1 cellular context compared by ENCODE assay signal in the genomic region with DNA sequence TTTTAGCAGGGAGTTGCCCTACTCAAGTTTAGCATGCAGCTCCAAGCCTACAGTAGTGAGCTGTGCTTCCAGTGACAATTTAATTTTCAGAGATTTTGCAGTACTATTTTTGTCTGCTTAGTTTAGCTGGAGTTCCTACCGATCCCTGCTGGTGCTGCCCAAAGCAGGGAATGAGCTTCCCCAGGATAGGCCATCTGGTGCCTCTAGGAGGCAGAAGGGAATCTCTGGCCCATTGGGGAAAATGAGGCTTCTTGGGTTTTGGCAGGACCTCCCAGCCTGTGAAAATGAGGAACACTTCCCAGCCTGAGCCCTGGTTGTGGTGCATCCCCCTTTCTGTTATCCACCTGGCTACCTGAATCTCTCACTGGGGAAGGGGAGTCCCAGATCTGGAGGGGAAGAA.
TF ChIP-seq lines count a peak whose summit lies in the region.

No MANE protein-coding gene starts in this region.

TF ChIP-seq in IMR-90, 13 proteins besides CTCF, POLR2A, EP300 and RAD21 (continued from another document):
- TF ChIP-seq, protein P1, sequence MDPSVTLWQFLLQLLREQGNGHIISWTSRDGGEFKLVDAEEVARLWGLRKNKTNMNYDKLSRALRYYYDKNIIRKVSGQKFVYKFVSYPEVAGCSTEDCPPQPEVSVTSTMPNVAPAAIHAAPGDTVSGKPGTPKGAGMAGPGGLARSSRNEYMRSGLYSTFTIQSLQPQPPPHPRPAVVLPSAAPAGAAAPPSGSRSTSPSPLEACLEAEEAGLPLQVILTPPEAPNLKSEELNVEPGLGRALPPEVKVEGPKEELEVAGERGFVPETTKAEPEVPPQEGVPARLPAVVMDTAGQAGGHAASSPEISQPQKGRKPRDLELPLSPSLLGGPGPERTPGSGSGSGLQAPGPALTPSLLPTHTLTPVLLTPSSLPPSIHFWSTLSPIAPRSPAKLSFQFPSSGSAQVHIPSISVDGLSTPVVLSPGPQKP (IDR thresholded peaks at IDR 0.05; ENCODE audit: borderline replicate concordance, low read depth, low read length), result no peak
- TF ChIP-seq NFE2L2 (IDR thresholded peaks at IDR 0.05; ENCODE audit: low read depth, low read length) (no peak), MAZ (IDR thresholded peaks at IDR 0.05; ENCODE audit: borderline replicate concordance, low read depth, low read length) (no peak), RFX5 (IDR thresholded peaks at IDR 0.05; ENCODE audit: low read depth, low read length) (no peak), CHD1 (IDR thresholded peaks at IDR 0.05; ENCODE audit: low read depth, low read length) (no peak), MXI1 (IDR thresholded peaks at IDR 0.05; ENCODE audit: borderline replicate concordance, low read depth, low read length) (no peak)
- TF ChIP-seq, protein P2, sequence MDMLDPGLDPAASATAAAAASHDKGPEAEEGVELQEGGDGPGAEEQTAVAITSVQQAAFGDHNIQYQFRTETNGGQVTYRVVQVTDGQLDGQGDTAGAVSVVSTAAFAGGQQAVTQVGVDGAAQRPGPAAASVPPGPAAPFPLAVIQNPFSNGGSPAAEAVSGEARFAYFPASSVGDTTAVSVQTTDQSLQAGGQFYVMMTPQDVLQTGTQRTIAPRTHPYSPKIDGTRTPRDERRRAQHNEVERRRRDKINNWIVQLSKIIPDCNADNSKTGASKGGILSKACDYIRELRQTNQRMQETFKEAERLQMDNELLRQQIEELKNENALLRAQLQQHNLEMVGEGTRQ (IDR thresholded peaks at IDR 0.05; ENCODE audit: low read depth, low read length), result no peak
